18 cellular contexts compared by ENCODE assay signal in the genomic region with DNA sequence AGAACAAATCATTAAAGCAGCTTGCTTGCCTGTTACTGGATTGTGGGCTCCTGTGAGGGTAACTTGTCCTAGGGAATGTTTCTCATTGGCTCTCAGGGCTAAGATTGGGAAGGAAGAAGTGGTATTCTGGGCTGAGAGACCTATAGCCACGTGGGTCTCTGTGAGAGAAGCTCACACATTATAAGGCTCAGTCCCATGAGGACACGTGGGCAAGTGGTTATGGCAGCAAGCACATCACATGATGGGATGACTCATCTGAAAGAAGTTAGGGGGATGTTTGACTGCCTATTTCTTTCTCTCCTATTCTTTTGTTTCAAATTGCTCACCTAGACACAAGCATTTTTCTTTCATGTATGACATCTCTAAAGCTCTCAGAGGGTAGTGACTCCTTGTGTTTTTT.
DNase-seq lines count a peak whose midpoint lies in the region; ATAC-seq, FAIRE-seq and TF ChIP-seq lines count a peak whose summit lies in the region.
"Had no signal": no experiment of that assay in that cellular context is flagged by ENCODE, and none has a peak within 500 bp of the region (broad histone marks: within the 10 kb centered on the region; RNA-seq: fewer than 3 reads in every experiment).

No MANE protein-coding gene starts in this region.

- ATAC-seq in HG03460 (IDR thresholded peaks at IDR 0.05; ENCODE audit: unreplicated experiment): no peak
- no peak for ATAC-seq in GM18519 (IDR thresholded peaks at IDR 0.05; ENCODE audit: low FRiP score, unreplicated experiment)
- ATAC-seq: right cardiac atrium had no signal

- H3K36me3 ChIP-seq in Karpas-422 (ENCODE audit: insufficient read depth, low read length) (no peaks in the 10 kb centered on the region), astrocyte (ENCODE audit: insufficient read depth, low read length) (no peaks in the 10 kb centered on the region)
- H3K36me3 ChIP-seq: SJCRH30 had no signal

- H3K9ac ChIP-seq in Karpas-422 (ENCODE audit: low read length) (no peak overlapping the region), astrocyte (ENCODE audit: low read length) (no peak overlapping the region)

- H3K4me1 Mint-ChIP-seq in astrocyte (ENCODE audit: low read depth, unreplicated experiment): peaks cover 8% of the 10 kb centered on the region
- H3K4me1 Mint-ChIP-seq: activated naive CD4-positive, alpha-beta T cell treated with anti-CD3 and anti-CD28 coated beads, Interleukin-2, amount 10 ng/mL, durations not matched to agents 7 days and 5 days had no signal

- H3K9me3 ChIP-seq in Karpas-422 (ENCODE audit: low read length) (no peaks in the 10 kb centered on the region), astrocyte (ENCODE audit: insufficient read depth, low read depth, low read length) (no peaks in the 10 kb centered on the region)
- H3K9me3 ChIP-seq: SJCRH30 had no signal

- H3K4me2 ChIP-seq in Karpas-422 (ENCODE audit: low read depth, low read length, poor library complexity, severe bottlenecking) (no peak overlapping the region), astrocyte (ENCODE audit: low read length) (no peak overlapping the region)

- H3K27ac ChIP-seq in Karpas-422 (ENCODE audit: low read length): no peak overlapping the region
- H3K27ac ChIP-seq in astrocyte (ENCODE audit: low read depth, low read length): no peak overlapping the region
- H3K27ac ChIP-seq in caudate nucleus (ENCODE audit: low read depth, low read length): no peak overlapping the region
- H3K27ac ChIP-seq: SJCRH30 had no signal

- H3K4me1 ChIP-seq in Karpas-422 (ENCODE audit: low read length) (peaks cover 25% of the 10 kb centered on the region), astrocyte (ENCODE audit: insufficient read depth, low read length) (no peaks in the 10 kb centered on the region)

- H3K79me2 ChIP-seq in Karpas-422 (ENCODE audit: low read length): no peaks in the 10 kb centered on the region
- no peaks in the 10 kb centered on the region for H3K79me2 ChIP-seq in astrocyte (ENCODE audit: insufficient read depth, low read length)

- no peaks in the 10 kb centered on the region for H3K36me3 Mint-ChIP-seq in astrocyte (ENCODE audit: low read depth, unreplicated experiment)
- H3K36me3 Mint-ChIP-seq: activated naive CD4-positive, alpha-beta T cell treated with anti-CD3 and anti-CD28 coated beads, Interleukin-2, amount 10 ng/mL, durations not matched to agents 7 days and 5 days had no signal

- 0 out of 2 replicates have a peak, but pooled peaks cover 3% of the 10 kb centered on the region for H3K27me3 ChIP-seq in Karpas-422 (ENCODE audit: low read length)
- H3K27me3 ChIP-seq in astrocyte (ENCODE audit: insufficient read depth, low read length): no peaks in the 10 kb centered on the region
- H3K27me3 ChIP-seq: SJCRH30 had no signal

- H3K27me3 Mint-ChIP-seq in astrocyte (ENCODE audit: low read depth, unreplicated experiment): no peaks in the 10 kb centered on the region
- H3K27me3 Mint-ChIP-seq: activated naive CD4-positive, alpha-beta T cell treated with anti-CD3 and anti-CD28 coated beads, Interleukin-2, amount 10 ng/mL, durations not matched to agents 7 days and 5 days; dendritic cell treated with granulocyte-macrophage colony-stimulating factor and Interleukin-4, amounts not matched to agents 40 ng/mL and 50 ng/mL, for 4 days had no signal

- H3K27ac Mint-ChIP-seq in astrocyte (ENCODE audit: unreplicated experiment): peak overlapping the region; percentile 58
- H3K27ac Mint-ChIP-seq: activated naive CD4-positive, alpha-beta T cell treated with anti-CD3 and anti-CD28 coated beads, Interleukin-2, amount 10 ng/mL, durations not matched to agents 7 days and 5 days; dendritic cell treated with granulocyte-macrophage colony-stimulating factor and Interleukin-4, amounts not matched to agents 40 ng/mL and 50 ng/mL, for 4 days had no signal

- peak; percentile 28 for DNase-seq in DMS53 treated with DMSO at 0.1 percent for 48 hours (lab: John Stamatoyannopoulos, UW; ENCODE audit: unreplicated experiment)
- peak; percentile 63 for DNase-seq in Karpas-422
- DNase-seq in astrocyte (ENCODE audit: low read depth): no peak
- peak; percentile 46 for DNase-seq in myocyte (ENCODE audit: low read depth)
- DNase-seq in caudate nucleus (lab: John Stamatoyannopoulos, UW): no peak
- DNase-seq: activated CD4-positive, alpha-beta T cell treated with anti-CD3 and anti-CD28 coated beads, Interleukin-2, amount 50 U/mL, for 1 hour; activated naive CD4-positive, alpha-beta T cell treated with anti-CD3 and anti-CD28 coated beads, Interleukin-2, amount 10 ng/mL, durations not matched to agents 7 days and 5 days; AML-193; IMR-90; kidney; mesendoderm; NCI-H1417; right cardiac atrium; SJCRH30 had no signal

- H3K4me3 ChIP-seq in Karpas-422 (ENCODE audit: low read length) (no peak overlapping the region), astrocyte (ENCODE audit: insufficient read depth, low read depth, low read length) (no peak overlapping the region)
- H3K4me3 ChIP-seq: SJCRH30 had no signal

- H3K4me3 Mint-ChIP-seq in astrocyte (ENCODE audit: unreplicated experiment): no peak overlapping the region
- H3K4me3 Mint-ChIP-seq: activated naive CD4-positive, alpha-beta T cell treated with anti-CD3 and anti-CD28 coated beads, Interleukin-2, amount 10 ng/mL, durations not matched to agents 7 days and 5 days; dendritic cell treated with granulocyte-macrophage colony-stimulating factor and Interleukin-4, amounts not matched to agents 40 ng/mL and 50 ng/mL, for 4 days had no signal

- no peak for TF ChIP-seq CTCF in astrocyte (IDR thresholded peaks at IDR 0.05; ENCODE audit: insufficient read depth, low read depth, low read length)

- H2AFZ ChIP-seq in Karpas-422 (ENCODE audit: low read length): 0 out of 2 replicates have a peak overlapping the region, but pooled peaks have one; percentile 20
- H2AFZ ChIP-seq in astrocyte (ENCODE audit: low read depth, low read length): no peak overlapping the region

- H4K20me1 ChIP-seq in Karpas-422 (ENCODE audit: insufficient read depth, low read depth, low read length) (no peaks in the 10 kb centered on the region), astrocyte (ENCODE audit: insufficient read depth, low read length) (no peaks in the 10 kb centered on the region)

- no peaks in the 10 kb centered on the region for H3K9me2 ChIP-seq in Karpas-422 (replicated peaks; ENCODE audit: insufficient read depth, low read length)

- no peaks in the 10 kb centered on the region for H3K9me3 Mint-ChIP-seq in astrocyte (ENCODE audit: unreplicated experiment)

- no peak for FAIRE-seq in astrocyte (lab: Jason Lieb, UNC)
- FAIRE-seq: kidney, TTC549 had no signal

Comparison
In these comparisons a context has a peak if more than half of its experiments do, and no peak if none do; other contexts are left out.
1. DNase-seq: peak in DMS53 treated with DMSO at 0.1 percent for 48 hours (single experiment), Karpas-422 (single experiment) and myocyte (single experiment); none in astrocyte (single experiment) and caudate nucleus (0 of 61).